28 cellular contexts compared by ENCODE assay signal in genomic region chr3:34046154-34046553, GRCh38.
"Had no signal": no experiment of that assay in that cellular context is flagged by ENCODE, and none has a peak within 500 bp of the region (broad histone marks: within the 10 kb centered on the region; RNA-seq: fewer than 3 reads in every experiment).

No MANE protein-coding gene starts in this region.

- H3K27ac ChIP-seq: ascending aorta, breast epithelium, VCaP had no signal

- DNase-seq: activated CD4-positive, alpha-beta memory T cell treated with anti-CD3 and anti-CD28 coated beads, Interleukin-2, amount 10 ng/mL, durations not matched to agents 7 days and 5 days; activated CD4-positive, alpha-beta T cell treated with anti-CD3 and anti-CD28 coated beads for 1 hour; activated CD4-positive, alpha-beta T cell treated with anti-CD3 and anti-CD28 coated beads for 36 hours; activated CD4-positive, alpha-beta T cell treated with anti-CD3 and anti-CD28 coated beads for 48 hours; activated CD4-positive, alpha-beta T cell treated with anti-CD3 and anti-CD28 coated beads, Interleukin-2, amount 10 ng/mL, durations not matched to agents 7 days and 5 days; activated CD4-positive, alpha-beta T cell treated with anti-CD3 and anti-CD28 coated beads, Interleukin-2, amount 50 U/mL, for 48 hours; activated CD4-positive, CD25-positive, alpha-beta regulatory T cell; activated CD8-positive, alpha-beta memory T cell treated with anti-CD3 and anti-CD28 coated beads for 24 hours; activated CD8-positive, alpha-beta memory T cell treated with anti-CD3 and anti-CD28 coated beads, Interleukin-2, amount 10 ng/mL, durations not matched to agents 7 days and 5 days; activated CD8-positive, alpha-beta memory T cell treated with anti-CD3 and anti-CD28 coated beads, Interleukin-2, amount 50 U/mL, for 48 hours; activated CD8-positive, alpha-beta T cell treated with anti-CD3 and anti-CD28 coated beads, Interleukin-2, amount 10 ng/mL, durations not matched to agents 7 days and 5 days; activated effector memory CD4-positive, alpha-beta T cell treated with Interleukin-2 at 50 U/mL for 16 hours; activated gamma-delta T cell; activated naive CD4-positive, alpha-beta T cell treated with anti-CD3 and anti-CD28 coated beads, Interleukin-2, amount 10 ng/mL, durations not matched to agents 7 days and 5 days; activated naive CD4-positive, alpha-beta T cell treated with Interleukin-2 at 50 U/mL for 16 hours; activated naive CD8-positive, alpha-beta T cell treated with anti-CD3 and anti-CD28 coated beads, Interleukin-2, amount 10 ng/mL, durations not matched to agents 7 days and 5 days; activated naive CD8-positive, alpha-beta T cell treated with anti-CD3 and anti-CD28 coated beads, Interleukin-2, amount 50 U/mL, for 24 hours; activated T-cell treated with anti-CD3 and anti-CD28 coated beads, Interleukin-2, amount 50 U/mL, for 24 hours; activated T-cell treated with anti-CD3 and anti-CD28 coated beads, Interleukin-2, amount 50 U/mL, for 48 hours; amygdala; anterior cingulate cortex; central memory CD4-positive, alpha-beta T cell; T-helper 2 cell; T-helper 9 cell had no signal

- FAIRE-seq: TTC549 had no signal

- H3K27me3 ChIP-seq: ascending aorta, breast epithelium had no signal

- H3K4me1 ChIP-seq: breast epithelium had no signal

- H3K4me3 ChIP-seq: ascending aorta, breast epithelium had no signal

- H3K9me3 ChIP-seq: ascending aorta, breast epithelium had no signal

- H3K36me3 ChIP-seq: ascending aorta, breast epithelium had no signal
